ENCODE assay signal across 8 cellular contexts in the genomic region with DNA sequence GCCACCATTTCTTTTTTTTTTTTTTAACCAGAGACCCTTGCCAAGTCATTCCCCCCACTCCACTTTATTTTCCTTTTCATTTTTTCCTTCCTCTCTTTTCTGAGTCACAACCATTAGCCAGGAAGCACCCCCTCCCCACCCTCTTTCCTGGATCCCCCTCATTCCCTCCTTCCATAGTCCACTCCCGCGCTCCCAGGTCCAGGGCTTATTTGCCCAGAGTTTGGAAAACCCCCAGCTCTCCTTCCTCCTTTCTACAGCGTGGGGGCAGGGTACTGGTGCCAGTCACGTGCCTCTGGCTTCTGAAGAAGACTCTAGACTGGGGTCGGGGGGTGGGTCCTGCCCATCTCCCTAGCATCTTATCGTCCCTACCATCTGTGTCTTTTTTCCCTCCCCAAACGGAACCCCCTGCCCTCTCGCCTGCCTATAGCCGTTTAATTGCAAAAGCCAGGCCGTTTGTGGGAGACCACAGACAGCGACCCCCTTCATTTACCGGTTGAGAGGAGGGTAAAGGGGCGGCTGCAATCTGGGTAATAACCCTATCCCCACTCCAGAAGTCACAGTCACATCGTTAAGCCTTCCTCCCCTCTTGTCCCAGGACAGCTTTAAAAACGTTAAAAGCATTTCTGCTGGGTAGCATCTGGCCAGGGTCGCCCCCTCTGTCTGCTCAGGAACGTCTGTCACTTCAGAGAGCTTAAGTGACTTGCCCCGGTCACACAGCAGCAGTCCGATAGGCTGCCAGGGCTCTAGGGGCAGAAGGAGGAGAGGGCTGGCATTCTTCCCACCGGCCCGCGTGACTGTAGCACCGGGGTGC. TPM values are rescaled to one million over a fixed set of nuclear protein-coding genes. Genes with fewer than 3 reads are reported as not detected.
DNase-seq lines count a peak whose midpoint lies in the region; ATAC-seq and TF ChIP-seq lines count a peak whose summit lies in the region.

No MANE protein-coding gene starts in this region.

- POLR2A ChIA-PET in AG04450 (lab: Yijun Ruan, JAX), result interaction anchor here (0.7 to 1.4 kb wide), 6 partner anchors 9 to 72 kb away, joined by 3 to 9 read pairs (median 6); a partner anchor contains a TSS
- POLR2A ChIA-PET in activated B cell treated with CpG ODN at 0.5 μM for 24 hours (lab: Charles Lee), result interaction anchor here (0.6 to 3.3 kb wide), 23 partner anchors 9 to 1070 kb away, joined by 3 to 37 read pairs (median 5); a partner anchor contains a TSS

- peaks cover 10 to 57% (median 38%) of the 10 kb centered on the region in 12 donors for H3K4me1 ChIP-seq in heart left ventricle
- peaks cover 21% of the 10 kb centered on the region for H3K4me1 ChIP-seq in rectal smooth muscle tissue (ENCODE audit: control insufficient read depth, insufficient read depth, low read length)

- intact Hi-C loops in activated B cell treated with CpG ODN at 0.5 μM for 24 hours (cut with micrococcal nuclease), result loop anchor here (1.0 to 5.0 kb wide), 7 partner anchors 18 to 215 kb away; a partner anchor contains a TSS
- intact Hi-C loops in heart left ventricle (cut with DNase I), result loop anchor here in 2 of 10 donors (2.0 to 10.0 kb wide), 2 partner anchors 47 to 53 kb away; a partner anchor contains a TSS

- CTCF ChIA-PET in AG04450 (lab: Charles Lee), result interaction anchor here (0.8 kb wide), 1 partner anchor 28 kb away, joined by 3 read pairs; no protein-coding TSS in a partner anchor
- CTCF ChIA-PET in activated B cell treated with CpG ODN at 0.5 μM for 24 hours (lab: Charles Lee), result interaction anchor here (0.9 to 1.5 kb wide), 3 partner anchors 28 to 52 kb away, joined by 4 to 5 read pairs (median 5); a partner anchor contains a TSS

- H3K4me3 ChIP-seq in AG04450 (ENCODE audit: low read depth, low read length), result peak overlapping the region; percentile 70
- H3K4me3 ChIP-seq in heart left ventricle, result peak overlapping the region; percentile 20 to 99 (median 95)
- peak overlapping the region; percentile 76 for H3K4me3 ChIP-seq in rectal smooth muscle tissue (ENCODE audit: low read length)

- H3K9me3 ChIP-seq in AG04450 (ENCODE audit: control insufficient read depth, insufficient read depth, low read length), result no peaks in the 10 kb centered on the region; the same call in 1 of the 2 replicates
- H3K9me3 ChIP-seq in heart left ventricle, result no peaks in the 10 kb centered on the region

- no peaks in the 10 kb centered on the region for H3K9me3 Mint-ChIP-seq in activated B cell treated with CpG ODN at 0.5 μM for 24 hours

- 4 to 11% (median 7%) methylated on average over 16 to 23 of the region's 23 CpGs for WGBS in heart left ventricle, 4 donors

- no peaks in the 10 kb centered on the region for H3K27me3 Mint-ChIP-seq in activated B cell treated with CpG ODN at 0.5 μM for 24 hours

- peak overlapping the region; percentile 25 for H3K9ac ChIP-seq in rectal smooth muscle tissue (ENCODE audit: low read length)

- TF ChIP-seq POLR2A in heart left ventricle (IDR thresholded peaks at IDR 0.05), result no peak

- H3K4me1 Mint-ChIP-seq in activated B cell treated with CpG ODN at 0.5 μM for 24 hours, result peaks cover 64% of the 10 kb centered on the region

- DNase-seq in AG04450 (ENCODE audit: low read depth, low spot score) (no peak), NCI-H146 treated with DMSO at 0.1 percent for 48 hours (lab: John Stamatoyannopoulos, UW; ENCODE audit: unreplicated experiment) (peak; percentile 16), activated B cell treated with CpG ODN at 0.5 μM for 24 hours (no peak), heart left ventricle (peak in 1 of 5 donors; percentile 50)

- H3K4me3 Mint-ChIP-seq in activated B cell treated with CpG ODN at 0.5 μM for 24 hours, result peak overlapping the region; percentile 99

- H3K27ac Mint-ChIP-seq in activated B cell treated with CpG ODN at 0.5 μM for 24 hours, result peak overlapping the region; percentile 95

- TF ChIP-seq CTCF in AG04450 (IDR thresholded peaks at IDR 0.05; ENCODE audit: low read depth, low read length), result no peak
- TF ChIP-seq CTCF in activated B cell treated with CpG ODN at 0.5 μM for 24 hours (IDR thresholded peaks at IDR 0.05), result no peak
- TF ChIP-seq CTCF in heart left ventricle (IDR thresholded peaks at IDR 0.05), result no peak

- ATAC-seq in GM18511 (IDR thresholded peaks at IDR 0.05; ENCODE audit: unreplicated experiment) (peak; percentile 34), activated B cell treated with CpG ODN at 0.5 μM for 24 hours (ENCODE audit: low read depth) (no peak), heart left ventricle (peak in 2 of 4 donors; percentile 7 to 8), GM21786 (IDR thresholded peaks at IDR 0.05; ENCODE audit: unreplicated experiment) (no peak), HG03135 (IDR thresholded peaks at IDR 0.05; ENCODE audit: unreplicated experiment) (no peak)

- peaks cover 49% of the 10 kb centered on the region for H3K36me3 Mint-ChIP-seq in activated B cell treated with CpG ODN at 0.5 μM for 24 hours (ENCODE audit: low read depth)

- H3K27ac ChIP-seq in AG04450 (ENCODE audit: low read depth, low read length), result peak overlapping the region; percentile 31
- peak overlapping the region in 11 of 12 donors; percentile 17 to 94 (median 58) for H3K27ac ChIP-seq in heart left ventricle
- H3K27ac ChIP-seq in rectal smooth muscle tissue (ENCODE audit: low read depth, low read length), result peak overlapping the region; percentile 10

- peaks cover 2 to 34% (median 27%) of the 10 kb centered on the region in 9 donors for H3K36me3 ChIP-seq in heart left ventricle
- H3K36me3 ChIP-seq in rectal smooth muscle tissue (ENCODE audit: control insufficient read depth, insufficient read depth, low read length), result peaks cover 17% of the 10 kb centered on the region

- H3K27me3 ChIP-seq in AG04450 (ENCODE audit: control insufficient read depth, insufficient read depth, low read length) (no peaks in the 10 kb centered on the region), heart left ventricle (no peaks in the 10 kb centered on the region), rectal smooth muscle tissue (ENCODE audit: control insufficient read depth, insufficient read depth, low read length) (no peaks in the 10 kb centered on the region)

RNA-seq across cellular contexts. Expression of a gene that starts 1.0 kb away (rescaled TPM):
- polyA plus RNA-seq in AG04450 (2011; rRNA removed), result 1,597 and 1,650 TPM in 2 replicates
- 1,727 and 1,897 TPM in 2 replicates for polyA minus RNA-seq in AG04450 (2011; rRNA and poly(A)+ RNA removed)
- total RNA-seq in activated B cell treated with CpG ODN at 0.5 μM for 24 hours, result 721 and 802 TPM in 2 replicates
- total RNA-seq in heart left ventricle, result 100 to 1,000 TPM; 231 to 816 (median 380) TPM
- polyA plus RNA-seq in heart left ventricle, result 100 to 1,000 TPM; 227 to 771 TPM

RNA-seq across cellular contexts. Expression of a gene that starts 3.9 kb away (rescaled TPM):
- polyA plus RNA-seq in AG04450 (2011; rRNA removed) (13.5 and 23.0 TPM in 2 replicates), heart left ventricle (100 to 1,000 TPM in 1 of 2 donors, 10 to 100 TPM in 1; 37.3 to 104 TPM)
- 19.9 and 28.6 TPM in 2 replicates for polyA minus RNA-seq in AG04450 (2011; rRNA and poly(A)+ RNA removed)
- total RNA-seq in activated B cell treated with CpG ODN at 0.5 μM for 24 hours (76.1 and 76.8 TPM in 2 replicates), heart left ventricle (10 to 100 TPM; 35.0 to 49.6 (median 40.6) TPM)

RNA-seq across cellular contexts. Expression of a gene that starts 8.2 kb away (rescaled TPM):
- polyA plus RNA-seq in AG04450 (2011; rRNA removed), result 36.2 and 41.4 TPM in 2 replicates
- 34.1 and 41.5 TPM in 2 replicates for polyA minus RNA-seq in AG04450 (2011; rRNA and poly(A)+ RNA removed)
- total RNA-seq in activated B cell treated with CpG ODN at 0.5 μM for 24 hours, result 106 and 112 TPM in 2 replicates
- total RNA-seq in heart left ventricle, result 100 to 1,000 TPM; 130 to 272 (median 161) TPM
- 100 to 1,000 TPM; 186 to 212 TPM for polyA plus RNA-seq in heart left ventricle

RNA-seq across cellular contexts. Expression of a gene that starts 18.4 kb away (rescaled TPM):
- polyA plus RNA-seq in AG04450 (2011; rRNA removed), result not detected in 2 replicates
- polyA minus RNA-seq in AG04450 (2011; rRNA and poly(A)+ RNA removed), result not detected in 2 replicates
- total RNA-seq in activated B cell treated with CpG ODN at 0.5 μM for 24 hours, result 0.49 TPM in 1 of 2 replicates, not detected in the other
- total RNA-seq in heart left ventricle, result under 1 TPM in 1 of 9 donors, not detected in 8; 0.24 TPM
- under 1 TPM in 1 of 2 donors, not detected in 1; 0.06 TPM for polyA plus RNA-seq in heart left ventricle

RNA-seq across cellular contexts. Expression of a gene that starts 19.6 kb away (rescaled TPM):
- polyA plus RNA-seq in AG04450 (2011; rRNA removed) (31.6 and 35.1 TPM in 2 replicates), heart left ventricle (100 to 1,000 TPM in 1 of 2 donors, 10 to 100 TPM in 1; 64.9 to 119 TPM)
- polyA minus RNA-seq in AG04450 (2011; rRNA and poly(A)+ RNA removed), result 8.0 and 9.4 TPM in 2 replicates
- total RNA-seq in activated B cell treated with CpG ODN at 0.5 μM for 24 hours (16.7 and 19.6 TPM in 2 replicates), heart left ventricle (10 to 100 TPM; 17.2 to 63.6 (median 27.2) TPM)
